Comparison of ENCODE assay signal across 9 cellular contexts in the genomic region with DNA sequence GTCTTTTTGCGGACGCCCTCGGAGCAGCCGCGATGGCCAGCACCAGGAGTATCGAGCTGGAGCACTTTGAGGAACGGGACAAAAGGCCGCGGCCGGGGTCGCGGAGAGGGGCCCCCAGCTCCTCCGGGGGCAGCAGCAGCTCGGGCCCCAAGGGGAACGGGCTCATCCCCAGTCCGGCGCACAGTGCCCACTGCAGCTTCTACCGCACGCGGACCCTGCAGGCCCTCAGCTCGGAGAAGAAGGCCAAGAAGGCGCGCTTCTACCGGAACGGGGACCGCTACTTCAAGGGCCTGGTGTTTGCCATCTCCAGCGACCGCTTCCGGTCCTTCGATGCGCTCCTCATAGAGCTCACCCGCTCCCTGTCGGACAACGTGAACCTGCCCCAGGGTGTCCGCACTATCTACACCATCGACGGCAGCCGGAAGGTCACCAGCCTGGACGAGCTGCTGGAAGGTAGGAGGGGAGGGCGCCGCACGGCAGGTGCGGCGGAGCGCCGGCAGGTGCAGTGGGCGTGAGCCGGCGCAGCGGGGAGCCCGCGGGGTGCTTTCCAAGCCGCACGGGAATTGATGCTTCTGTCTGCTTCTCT. TPM values are rescaled to one million over a fixed set of nuclear protein-coding genes. Genes with fewer than 3 reads are reported as not detected.
DNase-seq lines count a peak whose midpoint lies in the region; ATAC-seq, FAIRE-seq and TF ChIP-seq lines count a peak whose summit lies in the region.
"Had no signal": no experiment of that assay in that cellular context is flagged by ENCODE, and none has a peak within 500 bp of the region (broad histone marks: within the 10 kb centered on the region; RNA-seq: fewer than 3 reads in every experiment).

No MANE protein-coding gene starts in this region.

- peaks cover 33% of the 10 kb centered on the region for H3K27me3 Mint-ChIP-seq in stimulated activated memory B cell treated with anti-CD40 and anti-IgM and Interleukin-4, amounts not matched to agents 10 μg/mL and 1 μg/mL and 100 μg/mL, for 72 hours

- no peaks in the 10 kb centered on the region for H3K36me3 ChIP-seq in OCI-LY1 (ENCODE audit: insufficient read depth, low read length)
- H3K36me3 ChIP-seq in bronchial epithelial cell (ENCODE audit: control insufficient read depth, insufficient read depth, low read length) = no peaks in the 10 kb centered on the region
- H3K36me3 ChIP-seq in keratinocyte (ENCODE audit: control insufficient read depth in 2 of 2, extremely low read depth in 1 of 2, insufficient read depth in 2 of 2, low read length in 2 of 2) = no peaks in the 10 kb centered on the region

- no peaks in the 10 kb centered on the region for H3K9me3 Mint-ChIP-seq in stimulated activated memory B cell treated with anti-CD40 and anti-IgM and Interleukin-4, amounts not matched to agents 10 μg/mL and 1 μg/mL and 100 μg/mL, for 72 hours

- no peaks in the 10 kb centered on the region for H3K9me1 ChIP-seq in keratinocyte (ENCODE audit: control insufficient read depth, extremely low read depth, insufficient read depth, low read length)

- no peaks in the 10 kb centered on the region for H3K4me1 ChIP-seq in OCI-LY1 (ENCODE audit: insufficient read depth, low read length, severe bottlenecking)
- H3K4me1 ChIP-seq in keratinocyte (ENCODE audit: control insufficient read depth, extremely low read depth, insufficient read depth, low read length) = no peaks in the 10 kb centered on the region

- no peak overlapping the region for H3K27ac ChIP-seq in OCI-LY1 (ENCODE audit: low read depth, low read length, poor library complexity, severe bottlenecking)
- no peak overlapping the region for H3K27ac ChIP-seq in keratinocyte (ENCODE audit: control insufficient read depth, insufficient read depth, low read length)
- H3K27ac ChIP-seq: epithelial cell of prostate had no signal

- peak; percentile 45 to 71 for DNase-seq in NCI-H2081 (lab: John Stamatoyannopoulos, UW)
- DNase-seq in NCI-H2081 treated with DMSO at 0.1 percent for 48 hours (lab: John Stamatoyannopoulos, UW) = no peak
- no peak for DNase-seq in bronchial epithelial cell (ENCODE audit: low read depth)
- DNase-seq in keratinocyte (ENCODE audit: low read depth, low spot score) = no peak

- ATAC-seq in HG02678 (IDR thresholded peaks at IDR 0.05; ENCODE audit: unreplicated experiment) (peak; percentile 50), GM21390 (IDR thresholded peaks at IDR 0.05; ENCODE audit: unreplicated experiment) (no peak)
- ATAC-seq in stimulated activated memory B cell treated with anti-CD40 and anti-IgM and Interleukin-4, amounts not matched to agents 10 μg/mL and 1 μg/mL and 100 μg/mL, for 72 hours = peak; percentile 67

- peak overlapping the region; percentile 24 for H3K27ac Mint-ChIP-seq in stimulated activated memory B cell treated with anti-CD40 and anti-IgM and Interleukin-4, amounts not matched to agents 10 μg/mL and 1 μg/mL and 100 μg/mL, for 72 hours

- H3K9me2 ChIP-seq in OCI-LY1 (ENCODE audit: low read depth, low read length) = no peaks in the 10 kb centered on the region

- peak overlapping the region; percentile 55 for H3K4me2 ChIP-seq in OCI-LY1 (ENCODE audit: low read length)
- peak overlapping the region; percentile 76 for H3K4me2 ChIP-seq in keratinocyte (ENCODE audit: control insufficient read depth, extremely low read depth, insufficient read depth, low read depth, low read length)

- H4K20me1 ChIP-seq in OCI-LY1 (ENCODE audit: insufficient read depth, low read length) (no peaks in the 10 kb centered on the region), keratinocyte (ENCODE audit: control insufficient read depth, extremely low read depth, insufficient read depth, low read length) (no peaks in the 10 kb centered on the region)

- dilution Hi-C loops in keratinocyte (cut with MboI; ENCODE audit: extremely low pct_ligation_motif_present, low sequenced_read_pairs) = no loop called here

- H3K9ac ChIP-seq in OCI-LY1 (ENCODE audit: low read length) (no peak overlapping the region), keratinocyte (ENCODE audit: control insufficient read depth, extremely low read depth, insufficient read depth, low read length) (no peak overlapping the region)

- H3K4me3 Mint-ChIP-seq in stimulated activated memory B cell treated with anti-CD40 and anti-IgM and Interleukin-4, amounts not matched to agents 10 μg/mL and 1 μg/mL and 100 μg/mL, for 72 hours = peak overlapping the region; percentile 78

- no peaks in the 10 kb centered on the region for H3K9me3 ChIP-seq in OCI-LY1 (ENCODE audit: low read length)
- H3K9me3 ChIP-seq in keratinocyte (ENCODE audit: control insufficient read depth, low read depth, low read length) = no peaks in the 10 kb centered on the region

- peaks cover 19% of the 10 kb centered on the region for H3K4me1 Mint-ChIP-seq in stimulated activated memory B cell treated with anti-CD40 and anti-IgM and Interleukin-4, amounts not matched to agents 10 μg/mL and 1 μg/mL and 100 μg/mL, for 72 hours

- H3K27me3 ChIP-seq in OCI-LY1 (ENCODE audit: insufficient read depth, low read length) (no peaks in the 10 kb centered on the region), bronchial epithelial cell (ENCODE audit: control insufficient read depth, insufficient read depth, low read length) (peaks cover 14% of the 10 kb centered on the region), keratinocyte (ENCODE audit: control insufficient read depth, extremely low read depth, insufficient read depth, low read length) (peaks cover 29% of the 10 kb centered on the region)

- H3F3A ChIP-seq in OCI-LY1 (ENCODE audit: insufficient read depth, low read length) = no peaks in the 10 kb centered on the region

- no peak for FAIRE-seq in bronchial epithelial cell (lab: Jason Lieb, UNC)
- no peak for FAIRE-seq in keratinocyte (lab: Jason Lieb, UNC)

- TF ChIP-seq CTCF in OCI-LY1 (IDR thresholded peaks at IDR 0.05; ENCODE audit: low read length) = no peak
- no peak for TF ChIP-seq CTCF in bronchial epithelial cell (IDR thresholded peaks at IDR 0.05; ENCODE audit: insufficient read depth, low read length, severe bottlenecking)
- TF ChIP-seq CTCF in keratinocyte (optimal IDR thresholded peaks at IDR 0.05 in 1 of 3, IDR thresholded peaks at IDR 0.05 in 1 of 3, conservative IDR thresholded peaks at IDR 0.05 in 1 of 3; ENCODE audit: extremely low read depth in 1 of 3, insufficient read depth in 2 of 3, low read length in 3 of 3) = no peak

- no peaks in the 10 kb centered on the region for H3K36me3 Mint-ChIP-seq in stimulated activated memory B cell treated with anti-CD40 and anti-IgM and Interleukin-4, amounts not matched to agents 10 μg/mL and 1 μg/mL and 100 μg/mL, for 72 hours

- H3K4me3 ChIP-seq in OCI-LY1 (ENCODE audit: low read depth, low read length, poor library complexity, severe bottlenecking) (peak overlapping the region; percentile 45), bronchial epithelial cell (ENCODE audit: low read depth, low read length) (peak overlapping the region; percentile 41), keratinocyte (ENCODE audit: control insufficient read depth in 2 of 3, extremely low read depth in 1 of 3, insufficient read depth in 2 of 3, low read depth in 1 of 3, low read length in 3 of 3) (peak overlapping the region; percentile 43 to 71 (median 47))

- H3K79me2 ChIP-seq in OCI-LY1 (ENCODE audit: insufficient read depth, low read length) (no peaks in the 10 kb centered on the region), keratinocyte (ENCODE audit: control insufficient read depth, insufficient read depth, low read length) (no peaks in the 10 kb centered on the region)

- H2AFZ ChIP-seq in OCI-LY1 (ENCODE audit: low read length) (no peak overlapping the region), keratinocyte (ENCODE audit: control insufficient read depth, low read length) (no peak overlapping the region)

RNA-seq across cellular contexts. Expression of gene DCLK2, which starts 0.8 kb away (rescaled TPM):
- under 0.01 TPM in 1 of 2 replicates, not detected in the other for total RNA-seq in bronchial epithelial cell
- 0.04 to 0.11 TPM (median 0.07 TPM) in 3 replicates for polyA plus RNA-seq in keratinocyte
- polyA plus RNA-seq in keratinocyte (2011; ENCODE audit: low read depth) = not detected
- 0.05 and 0.36 TPM in 2 replicates for polyA plus RNA-seq in keratinocyte (2011; cell fraction: cytosol; rRNA removed)
- 0.15 and 0.19 TPM in 2 replicates for polyA plus RNA-seq in keratinocyte (2011; cell fraction: nucleus; rRNA removed)
- 0.08 TPM in 1 of 2 replicates, not detected in the other for polyA plus RNA-seq in keratinocyte (2012; ENCODE audit: low replicate concordance)
- not detected in 3 replicates for polyA minus RNA-seq in keratinocyte
- polyA minus RNA-seq in keratinocyte (2011; cell fraction: cytosol; rRNA and poly(A)+ RNA removed) = not detected
- polyA minus RNA-seq in keratinocyte (2011; cell fraction: nucleus; rRNA and poly(A)+ RNA removed) = not detected in 2 replicates

Comparison
In these comparisons a context has a peak if more than half of its experiments do, and no peak if none do; other contexts are left out.
1. DNase-seq: peak in NCI-H2081 (2 of 2); none in NCI-H2081 treated with DMSO at 0.1 percent for 48 hours (single experiment), bronchial epithelial cell (single experiment) and keratinocyte (single experiment).
2. Peak in every context shown above with its lines, with median percentiles within 50 percentile points of each other: H3K4me3 ChIP-seq.